ENCODE assay signal across 8 cellular contexts in the genomic region with DNA sequence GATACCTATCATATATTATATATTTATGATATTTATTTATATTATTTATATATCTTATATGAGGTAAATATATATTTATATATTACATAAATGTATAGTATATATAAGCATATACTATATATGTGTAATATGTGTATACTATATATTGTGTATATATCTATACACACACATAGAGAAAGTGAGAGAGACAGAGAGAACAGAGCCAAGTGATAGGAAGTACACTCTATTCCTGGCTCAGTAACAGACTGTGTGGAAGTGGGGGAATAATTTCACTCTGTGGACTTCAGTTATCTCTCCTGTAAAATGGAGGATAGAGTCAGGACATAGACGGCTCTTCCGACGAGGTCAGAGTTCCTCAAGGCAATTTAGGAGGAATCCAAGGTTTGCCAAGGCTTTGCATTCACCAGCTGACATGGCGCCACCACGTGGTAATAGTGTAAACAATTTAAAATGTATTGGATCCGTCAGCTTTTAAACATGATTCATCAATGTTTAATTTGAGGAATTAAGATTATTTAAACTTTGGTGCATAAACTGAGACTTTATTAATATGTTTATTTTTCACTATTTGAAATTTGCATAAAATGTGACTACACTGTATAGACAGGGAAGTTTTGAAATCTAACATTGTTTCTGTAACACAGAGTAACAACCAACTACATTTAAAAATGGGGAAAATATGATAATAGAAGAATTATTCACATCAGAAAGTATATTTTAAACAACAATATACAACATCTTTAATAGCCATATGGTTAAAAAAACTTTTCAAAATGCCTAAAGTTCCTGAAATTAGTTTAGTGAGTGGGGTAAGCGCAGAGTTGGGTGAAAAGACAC.
DNase-seq lines count a peak whose midpoint lies in the region; ATAC-seq and TF ChIP-seq lines count a peak whose summit lies in the region.

No MANE protein-coding gene starts in this region.

- no peaks in the 10 kb centered on the region for H3K9me3 Mint-ChIP-seq in Caco-2 (ENCODE audit: unreplicated experiment)

- no peaks in the 10 kb centered on the region for H3K36me3 Mint-ChIP-seq in Caco-2 (ENCODE audit: insufficient read depth, unreplicated experiment)

- DNase-seq in Caco-2 = peak; percentile 63 to 65
- peak; percentile 25 to 41 for DNase-seq in HL-60 (ENCODE audit: low read depth in 1 of 2, low spot score in 1 of 2)
- DNase-seq in RWPE1 (ENCODE audit: low spot score) = peak; percentile 36
- peak; percentile 59 for DNase-seq in amniotic epithelial cell (ENCODE audit: low read depth)
- DNase-seq in inferior parietal cortex (ENCODE audit: extremely low spot score) = peak; percentile 89
- peak; percentile 53 for DNase-seq in stimulated activated CD4-positive, alpha-beta T cell treated with anti-CD3 and anti-CD28 coated beads, Interleukin-4, amount 100 ng/mL, for 24 hours

- H3K27ac ChIP-seq in HL-60 (replicated peaks) (no peak overlapping the region), RWPE1 (no peak overlapping the region)

- H3K36me3 ChIP-seq in Caco-2 (ENCODE audit: control insufficient read depth, insufficient read depth, low read length) = no peaks in the 10 kb centered on the region

- CTCF ChIA-PET in Caco-2 (lab: Charles Lee) (interaction anchor here (1.0 kb wide), 1 partner anchor 11 kb away, joined by 4 read pairs; no protein-coding TSS in a partner anchor), RWPE1 (lab: Yijun Ruan, JAX) (interaction anchor here (0.6 to 1.1 kb wide), 8 partner anchors 9 to 728 kb away, joined by 3 to 15 read pairs (median 4); no protein-coding TSS in a partner anchor)

- H3K27me3 ChIP-seq in Caco-2 (replicated peaks; ENCODE audit: control insufficient read depth, insufficient read depth, low read length) (no peaks in the 10 kb centered on the region), HL-60 (ENCODE audit: insufficient read depth, poor library complexity, severe bottlenecking) (peaks cover 4% of the 10 kb centered on the region)

- POLR2A ChIA-PET in Caco-2 (lab: Charles Lee) = no interaction called here
- POLR2A ChIA-PET in RWPE1 (lab: Yijun Ruan, JAX; ENCODE audit: low non-redundant PET) = no interaction called here

- H3K27me3 Mint-ChIP-seq in Caco-2 (ENCODE audit: insufficient read depth, unreplicated experiment) = no peaks in the 10 kb centered on the region

- H3K4me1 Mint-ChIP-seq in Caco-2 (ENCODE audit: low read depth, unreplicated experiment) = peaks cover 22% of the 10 kb centered on the region

- no peak overlapping the region for H3K27ac Mint-ChIP-seq in Caco-2 (ENCODE audit: unreplicated experiment)

- no peak overlapping the region for H3K4me3 Mint-ChIP-seq in Caco-2 (ENCODE audit: unreplicated experiment)

- ATAC-seq in GM19025 (IDR thresholded peaks at IDR 0.05; ENCODE audit: low read depth, unreplicated experiment) (peak; percentile 60), HG03025 (IDR thresholded peaks at IDR 0.05; ENCODE audit: low FRiP score, unreplicated experiment) (no peak)

- no peak overlapping the region for H3K4me3 ChIP-seq in Caco-2 (ENCODE audit: low read depth, low read length)
- H3K4me3 ChIP-seq in HL-60 (replicated peaks; ENCODE audit: insufficient read depth, low read length) = no peak overlapping the region

- BruUV-seq in Caco-2 (replicated peaks; lab: Mats Ljungman, UMichigan) = no TSS peak

- no peaks in the 10 kb centered on the region for H3K9me3 ChIP-seq in Caco-2

- no peaks in the 10 kb centered on the region for H3K4me1 ChIP-seq in Caco-2

- intact Hi-C loops in Caco-2 (cut with micrococcal nuclease; ENCODE audit: unreplicated experiment) = loop anchor here (1.0 to 5.0 kb wide), 6 partner anchors 16 to 338 kb away; no protein-coding TSS in a partner anchor

- TF ChIP-seq CTCF in Caco-2 (IDR thresholded peaks at IDR 0.05; ENCODE audit: insufficient read depth in 1 of 2, low read depth in 1 of 2, low read length in 1 of 2, severe bottlenecking in 1 of 2, unreplicated experiment in 1 of 2) (peak; percentile 45 to 59), HL-60 (IDR thresholded peaks at IDR 0.05; ENCODE audit: insufficient read depth, low read length) (peak; percentile 28), RWPE1 (conservative IDR thresholded peaks at IDR 0.05; ENCODE audit: low read depth) (peak; percentile 79)

Comparison
In these comparisons a context has a peak if more than half of its experiments do, and no peak if none do; other contexts are left out.
1. DNase-seq: peak in every context shown above with its lines; median percentile 89 in inferior parietal cortex; 64 in Caco-2; 59 in amniotic epithelial cell; 53 in stimulated activated CD4-positive, alpha-beta T cell treated with anti-CD3 and anti-CD28 coated beads, Interleukin-4, amount 100 ng/mL, for 24 hours; 36 in RWPE1; 33 in HL-60.
2. CTCF ChIP-seq: peak in every context shown above with its lines; median percentile 79 in RWPE1; 52 in Caco-2; 28 in HL-60.